In the genomic region with DNA sequence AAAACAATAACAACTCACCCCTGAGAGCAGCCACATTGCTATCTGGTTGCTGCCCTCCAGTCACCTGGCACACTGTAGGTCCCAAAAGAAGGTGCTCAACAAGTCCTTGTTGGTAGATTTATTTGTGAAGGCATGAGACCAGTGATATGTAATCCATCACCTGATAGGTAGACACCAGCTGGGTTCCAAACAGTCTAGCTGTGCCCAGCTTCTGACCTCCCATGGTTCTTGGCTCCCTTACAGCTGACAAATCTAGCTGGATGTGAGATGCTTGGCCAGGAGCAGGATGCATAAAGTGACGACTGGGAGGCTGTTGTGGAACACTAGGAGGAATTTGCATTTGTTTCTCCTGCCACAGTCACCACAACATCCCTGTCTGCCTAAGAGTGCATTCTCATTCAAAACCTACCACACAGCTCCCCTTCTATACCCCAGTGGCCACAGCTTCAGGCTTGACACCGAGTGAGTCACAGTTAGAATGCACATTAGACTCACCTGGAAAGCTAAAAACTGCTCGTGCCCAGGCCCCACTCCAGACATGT, we compare ENCODE assay signal across 15 cellular contexts. TPM values are rescaled to one million over a fixed set of nuclear protein-coding genes. Genes with fewer than 3 reads are reported as not detected.
DNase-seq lines count a peak whose midpoint lies in the region; FAIRE-seq and TF ChIP-seq lines count a peak whose summit lies in the region.
"Had no signal": no experiment of that assay in that cellular context is flagged by ENCODE, and none has a peak within 500 bp of the region (broad histone marks: within the 10 kb centered on the region; RNA-seq: fewer than 3 reads in every experiment).

No MANE protein-coding gene starts in this region.

- DNase-seq in COR-L47 (lab: John Stamatoyannopoulos, UW): peak; percentile 86
- DNase-seq in NCI-H128 (lab: John Stamatoyannopoulos, UW; ENCODE audit: unreplicated experiment): peak; percentile 82
- DNase-seq in bronchial epithelial cell (ENCODE audit: low read depth): peak; percentile 22
- DNase-seq in kidney tubule cell (ENCODE audit: low spot score): peak; percentile 67
- DNase-seq in ureter (ENCODE audit: low spot score): no peak
- no peak for DNase-seq in activated naive CD4-positive, alpha-beta T cell treated with Interleukin-2 at 50 U/mL for 16 hours
- no peak for DNase-seq in germinal center (ENCODE audit: low spot score)
- no peak for DNase-seq in coronary artery (ENCODE audit: low spot score)
- DNase-seq: activated CD4-positive, alpha-beta T cell treated with anti-CD3 and anti-CD28 coated beads, Interleukin-2, amount 50 U/mL, for 4 hours; anterior cingulate cortex; dermis blood vessel endothelial cell; NCI-H1436 treated with DMSO at 0.1 percent for 48 hours; SJCRH30; stimulated activated naive CD4-positive, alpha-beta T cell had no signal

- FAIRE-seq in bronchial epithelial cell (lab: Jason Lieb, UNC): no peak
- FAIRE-seq: TTC549 had no signal

- TF ChIP-seq CTCF in bronchial epithelial cell (IDR thresholded peaks at IDR 0.05; ENCODE audit: insufficient read depth, low read length, severe bottlenecking) (no peak), coronary artery (IDR thresholded peaks at IDR 0.05) (no peak)

- H3K27me3 ChIP-seq in bronchial epithelial cell (ENCODE audit: control insufficient read depth, insufficient read depth, low read length): no peaks in the 10 kb centered on the region
- H3K27me3 ChIP-seq: SJCRH30 had no signal

- H3K27ac ChIP-seq in coronary artery: no peak overlapping the region
- H3K27ac ChIP-seq: SJCRH30 had no signal

- H3K4me3 ChIP-seq in bronchial epithelial cell (ENCODE audit: low read depth, low read length) (no peak overlapping the region), coronary artery (no peak overlapping the region)
- H3K4me3 ChIP-seq: SJCRH30 had no signal

- H3K36me3 ChIP-seq in bronchial epithelial cell (ENCODE audit: control insufficient read depth, insufficient read depth, low read length): no peaks in the 10 kb centered on the region
- H3K36me3 ChIP-seq: SJCRH30 had no signal

RNA-seq across cellular contexts. Expression of a gene that starts 7.8 kb away (rescaled TPM):
- total RNA-seq in bronchial epithelial cell (26.9 and 48.5 TPM in 2 replicates), ureter (21.8 TPM)

Comparison
In these comparisons a context has a peak if more than half of its experiments do, and no peak if none do; other contexts are left out.
1. DNase-seq: peak in COR-L47 (single experiment), NCI-H128 (single experiment), bronchial epithelial cell (single experiment) and kidney tubule cell (single experiment); none in ureter (single experiment), activated naive CD4-positive, alpha-beta T cell treated with Interleukin-2 at 50 U/mL for 16 hours (single experiment), germinal center (single experiment) and coronary artery (single experiment).